Comparison of ENCODE assay signal across 9 cellular contexts in the genomic region with DNA sequence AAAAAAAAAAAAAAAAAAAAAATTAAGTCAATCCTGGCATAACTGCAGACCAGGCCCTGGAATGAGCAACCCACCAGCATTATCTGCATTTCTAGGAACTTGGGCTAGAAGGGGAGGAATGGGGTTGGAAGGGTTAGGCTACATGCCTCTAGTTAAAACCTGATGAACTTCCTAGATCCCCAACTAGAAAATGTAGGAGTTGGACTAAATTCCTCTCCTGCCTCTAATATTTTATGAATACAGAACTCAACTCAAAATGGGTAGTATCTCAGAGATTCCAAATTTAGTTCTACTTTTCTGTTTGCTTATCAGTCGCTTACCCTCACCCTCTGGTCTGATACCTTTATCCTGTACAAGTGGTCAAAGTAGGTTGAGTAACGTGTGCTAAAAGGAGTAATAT. TPM values are rescaled to one million over a fixed set of nuclear protein-coding genes. Genes with fewer than 3 reads are reported as not detected.
"Had no signal": no experiment of that assay in that cellular context is flagged by ENCODE, and none has a peak within 500 bp of the region (broad histone marks: within the 10 kb centered on the region; RNA-seq: fewer than 3 reads in every experiment).

No MANE protein-coding gene starts in this region.

RNA-seq across cellular contexts. Expression of gene HEATR4, which starts 29.4 kb away (rescaled TPM):
- total RNA-seq: activated B cell treated with CpG ODN at 0.5 μM for 24 hours; activated CD4-positive, alpha-beta memory T cell treated with anti-CD3 and anti-CD28 coated beads, Interleukin-2, amount 10 ng/mL, durations not matched to agents 7 days and 5 days; activated CD4-positive, alpha-beta T cell treated with anti-CD3 and anti-CD28 coated beads, Interleukin-2, amount 10 ng/mL, durations not matched to agents 24 days and 14 days; activated CD4-positive, alpha-beta T cell treated with anti-CD3 and anti-CD28 coated beads, Interleukin-2, amount 10 ng/mL, durations not matched to agents 7 days and 5 days; activated CD8-positive, alpha-beta memory T cell treated with anti-CD3 and anti-CD28 coated beads for 36 hours; activated CD8-positive, alpha-beta memory T cell treated with anti-CD3 and anti-CD28 coated beads, Interleukin-2, amount 10 ng/mL, durations not matched to agents 7 days and 5 days; activated CD8-positive, alpha-beta T cell treated with anti-CD3 and anti-CD28 coated beads for 36 hours; activated CD8-positive, alpha-beta T cell treated with anti-CD3 and anti-CD28 coated beads, Interleukin-2, amount 10 ng/mL, durations not matched to agents 7 days and 5 days; T-helper 1 cell treated with Interleukin-12 subunit alpha and Interleukin-12 subunit beta and Interleukin-4 antibody, amounts not matched to agents 30 ng/mL and 1 ng/mL, for 36 hours had no signal
